In genomic region chr3:64207289-64208086, GRCh38 we compare ENCODE assay signal across 18 cellular contexts. TPM values are rescaled to one million over a fixed set of nuclear protein-coding genes. Genes with fewer than 3 reads are reported as not detected.
DNase-seq lines count a peak whose midpoint lies in the region; ATAC-seq and TF ChIP-seq lines count a peak whose summit lies in the region.
"Had no signal": no experiment of that assay in that cellular context is flagged by ENCODE, and none has a peak within 500 bp of the region (broad histone marks: within the 10 kb centered on the region; RNA-seq: fewer than 3 reads in every experiment).

No MANE protein-coding gene starts in this region.

- H3K4me3 ChIP-seq in heart left ventricle = no peak overlapping the region
- no peak overlapping the region for H3K4me3 ChIP-seq in sigmoid colon
- no peak overlapping the region for H3K4me3 ChIP-seq in upper lobe of right lung
- H3K4me3 ChIP-seq: PC-9 had no signal

- no peak for TF ChIP-seq POLR2A in heart left ventricle (IDR thresholded peaks at IDR 0.05)
- TF ChIP-seq POLR2A in sigmoid colon (IDR thresholded peaks at IDR 0.05) = no peak

- peak overlapping the region in 2 of 5 experiments; percentile 16 to 32 for H3K4me3 Mint-ChIP-seq in brain
- H3K4me3 Mint-ChIP-seq in endothelial cell (ENCODE audit: unreplicated experiment) = no peak overlapping the region
- H3K4me3 Mint-ChIP-seq: activated CD4-positive, alpha-beta T cell treated with anti-CD3 and anti-CD28 coated beads for 36 hours; activated T-cell treated with anti-CD3 and anti-CD28 coated beads, Interleukin-2, amount 50 U/mL, for 24 hours; B cell; T-helper 1 cell treated with Interleukin-12 subunit alpha and Interleukin-12 subunit beta and Interleukin-4 antibody, amounts not matched to agents 30 μg/mL and 1 μg/mL, for 36 hours had no signal

- whole genome bisulfite sequencing in heart left ventricle, 4 donors = 61 to 68% (median 65%) methylated on average over 14 of the region's 14 CpGs
- WGBS in sigmoid colon, 2 donors = 82 to 86% methylated on average over 14 of the region's 14 CpGs

- no peak for TF ChIP-seq CTCF in brain (conservative IDR thresholded peaks at IDR 0.05)
- no peak for TF ChIP-seq CTCF in heart left ventricle (IDR thresholded peaks at IDR 0.05)
- no peak for TF ChIP-seq CTCF in sigmoid colon (IDR thresholded peaks at IDR 0.05)
- TF ChIP-seq CTCF in endothelial cell (IDR thresholded peaks at IDR 0.05; ENCODE audit: unreplicated experiment) = no peak
- TF ChIP-seq CTCF in upper lobe of right lung (IDR thresholded peaks at IDR 0.05) = no peak

- ATAC-seq in heart left ventricle = peak; percentile 62 to 88 (median 83)
- ATAC-seq in upper lobe of right lung = no peak
- ATAC-seq in GM18909 (IDR thresholded peaks at IDR 0.05; ENCODE audit: poor library complexity, unreplicated experiment) = no peak
- ATAC-seq: activated CD4-positive, alpha-beta T cell treated with anti-CD3 and anti-CD28 coated beads for 36 hours had no signal

- H3K4me1 ChIP-seq in heart left ventricle = peaks cover 0 to 57% (median 22%) of the 10 kb centered on the region in 12 donors
- H3K4me1 ChIP-seq in sigmoid colon = peaks cover 0 to 97% (median 70%) of the 10 kb centered on the region in 4 donors
- H3K4me1 ChIP-seq in upper lobe of right lung = peaks cover 14% of the 10 kb centered on the region

- peak overlapping the region in 6 of 12 donors; percentile 28 to 75 (median 52) for H3K27ac ChIP-seq in heart left ventricle
- H3K27ac ChIP-seq in sigmoid colon = peak overlapping the region; percentile 68 to 90 (median 80)
- no peak overlapping the region for H3K27ac ChIP-seq in upper lobe of right lung
- H3K27ac ChIP-seq: PC-9 had no signal

- H3K27me3 ChIP-seq in heart left ventricle (no peaks in the 10 kb centered on the region), sigmoid colon (no peaks in the 10 kb centered on the region), upper lobe of right lung (no peaks in the 10 kb centered on the region)

- H3K36me3 ChIP-seq in heart left ventricle (no peaks in the 10 kb centered on the region), sigmoid colon (no peaks in the 10 kb centered on the region), upper lobe of right lung (no peaks in the 10 kb centered on the region)

- H3K36me3 Mint-ChIP-seq in brain (no peaks in the 10 kb centered on the region), endothelial cell (ENCODE audit: low read depth, unreplicated experiment) (no peaks in the 10 kb centered on the region)

- H3K9me3 Mint-ChIP-seq in brain (peaks cover 0 to 2% (median 0%) of the 10 kb centered on the region in 5 experiments), endothelial cell (ENCODE audit: unreplicated experiment) (no peaks in the 10 kb centered on the region)
- H3K9me3 Mint-ChIP-seq: activated T-cell treated with anti-CD3 and anti-CD28 coated beads, Interleukin-2, amount 50 U/mL, for 24 hours; T-helper 1 cell treated with Interleukin-12 subunit alpha and Interleukin-12 subunit beta and Interleukin-4 antibody, amounts not matched to agents 30 μg/mL and 1 μg/mL, for 36 hours had no signal

- peaks cover 48% of the 10 kb centered on the region for H3K4me1 Mint-ChIP-seq in brain
- peaks cover 5% of the 10 kb centered on the region for H3K4me1 Mint-ChIP-seq in endothelial cell (ENCODE audit: unreplicated experiment)
- H3K4me1 Mint-ChIP-seq: activated CD4-positive, alpha-beta T cell treated with anti-CD3 and anti-CD28 coated beads for 36 hours; B cell had no signal

- intact Hi-C loops in heart left ventricle (cut with DNase I) (no loop called here), sigmoid colon (cut with DNase I) (no loop called here), upper lobe of right lung (cut with DNase I) (no loop called here)

- peaks cover 4% of the 10 kb centered on the region for H3K27me3 Mint-ChIP-seq in brain
- no peaks in the 10 kb centered on the region for H3K27me3 Mint-ChIP-seq in endothelial cell (ENCODE audit: unreplicated experiment)

- TF ChIP-seq EP300 in sigmoid colon (IDR thresholded peaks at IDR 0.05) = no peak

- H3K27ac Mint-ChIP-seq in brain = peak overlapping the region in 3 of 5 experiments; percentile 25 to 84 (median 51)
- no peak overlapping the region for H3K27ac Mint-ChIP-seq in endothelial cell (ENCODE audit: unreplicated experiment)
- H3K27ac Mint-ChIP-seq: activated CD4-positive, alpha-beta T cell treated with anti-CD3 and anti-CD28 coated beads for 36 hours; activated T-cell treated with anti-CD3 and anti-CD28 coated beads, Interleukin-2, amount 50 U/mL, for 24 hours; B cell; T-helper 1 cell treated with Interleukin-12 subunit alpha and Interleukin-12 subunit beta and Interleukin-4 antibody, amounts not matched to agents 30 μg/mL and 1 μg/mL, for 36 hours had no signal

- DNase-seq in Daoy (ENCODE audit: low read depth) = peak; percentile 42
- peak in 4 of 5 donors; percentile 58 to 65 (median 62) for DNase-seq in heart left ventricle
- no peak for DNase-seq in sigmoid colon
- no peak for DNase-seq in endothelial cell (ENCODE audit: low spot score)
- no peak for DNase-seq in upper lobe of right lung
- no peak for DNase-seq in stimulated activated CD4-positive, alpha-beta T cell treated with anti-CD3 and anti-CD28 coated beads, Interleukin-2, amount 100 ng/mL, for 48 hours
- DNase-seq: activated CD4-positive, alpha-beta T cell treated with anti-CD3 and anti-CD28 coated beads for 36 hours; activated T-cell treated with anti-CD3 and anti-CD28 coated beads, Interleukin-2, amount 50 U/mL, for 24 hours; amygdala; DND-41; mammary epithelial cell; NCI-H1417; NCI-H446 treated with DMSO at 0.1 percent for 48 hours; PC-9 had no signal

- H3K9me3 ChIP-seq in heart left ventricle = no peaks in the 10 kb centered on the region
- no peaks in the 10 kb centered on the region for H3K9me3 ChIP-seq in sigmoid colon
- H3K9me3 ChIP-seq in upper lobe of right lung = no peaks in the 10 kb centered on the region

RNA-seq across cellular contexts. Expression of gene PRICKLE2, which starts 17.8 kb away (rescaled TPM):
- 7.9 and 13.0 TPM in 2 replicates for total RNA-seq in Daoy (2014; rRNA removed; shearing (Covaris generic))
- polyA plus RNA-seq in brain (ENCODE audit: insufficient read depth, low read depth, low replicate concordance) = 2.5 TPM
- 10 to 100 TPM in 3 of 9 donors, 1 to 10 TPM in 6; 4.3 to 15.2 (median 7.8) TPM for total RNA-seq in heart left ventricle
- polyA plus RNA-seq in heart left ventricle = 1 to 10 TPM; 1.5 to 3.9 TPM
- total RNA-seq in sigmoid colon = 10 to 100 TPM; 61.1 to 96.7 (median 69.9) TPM
- polyA plus RNA-seq in sigmoid colon = 1 to 10 TPM in 2 of 3 donors, under 1 TPM in 1; 0.69 to 3.4 (median 1.2) TPM
- 5.3 TPM for total RNA-seq in endothelial cell (ENCODE audit: unreplicated experiment)
- 37.2 TPM for total RNA-seq in upper lobe of right lung
- total RNA-seq: activated CD4-positive, alpha-beta T cell treated with anti-CD3 and anti-CD28 coated beads for 36 hours had no signal

Comparison
In these comparisons a context has a peak if more than half of its experiments do, and no peak if none do; other contexts are left out.
1. DNase-seq: peak in Daoy (single experiment) and heart left ventricle (4 of 5); none in sigmoid colon (single experiment), endothelial cell (single experiment), upper lobe of right lung (single experiment) and stimulated activated CD4-positive, alpha-beta T cell treated with anti-CD3 and anti-CD28 coated beads, Interleukin-2, amount 100 ng/mL, for 48 hours (0 of 2).
2. ATAC-seq: peak in heart left ventricle (4 of 4); none in upper lobe of right lung (single experiment) and GM18909 (single experiment).